In the genomic region with DNA sequence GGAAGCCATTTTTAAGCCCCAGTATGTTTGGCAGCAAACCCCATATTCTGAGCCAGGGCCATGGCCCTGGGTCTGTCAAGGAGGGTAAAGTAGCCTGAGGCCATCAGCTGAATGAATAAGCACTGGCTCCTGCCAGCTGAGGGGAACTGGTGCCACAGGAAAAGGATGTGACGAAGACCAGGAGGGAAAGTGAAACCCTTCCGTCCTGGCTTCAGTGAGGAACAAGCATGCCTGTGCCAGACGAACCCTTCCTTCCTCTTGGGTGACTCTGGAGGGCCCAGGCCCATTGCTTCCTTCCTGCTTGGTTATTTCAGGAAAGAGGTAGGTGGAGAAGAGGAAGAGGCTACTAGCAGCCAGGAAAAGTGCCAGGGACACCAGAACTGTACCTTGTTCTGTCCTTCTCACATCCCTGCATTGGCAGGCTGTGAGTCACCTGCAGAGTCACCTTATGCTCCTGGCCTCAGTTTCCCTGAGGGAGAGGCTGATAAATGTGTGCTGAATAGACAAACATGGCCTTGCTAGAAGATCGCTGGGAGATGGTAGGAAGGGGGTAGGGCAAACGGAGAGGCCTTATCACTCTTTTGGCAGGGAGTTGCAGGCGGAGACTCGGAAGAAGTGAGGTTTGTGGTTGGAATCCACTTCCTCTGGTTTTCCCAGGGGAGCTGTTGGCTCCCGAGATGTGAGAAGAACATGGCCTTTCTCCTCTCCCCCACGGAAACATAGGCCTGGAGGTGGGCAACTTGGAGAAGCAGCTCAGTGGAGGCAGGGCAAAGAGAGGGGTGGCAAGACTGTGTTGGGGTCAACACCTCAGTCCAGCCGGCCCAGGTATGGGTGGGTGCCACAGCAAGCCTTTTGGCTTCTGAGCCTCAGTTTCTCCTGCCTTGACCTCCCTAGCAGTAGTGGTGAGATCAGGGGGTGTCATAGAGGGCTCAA, we compare ENCODE assay signal across 8 cellular contexts. TPM values are rescaled to one million over a fixed set of nuclear protein-coding genes. Genes with fewer than 3 reads are reported as not detected.
DNase-seq lines count a peak whose midpoint lies in the region; ATAC-seq and TF ChIP-seq lines count a peak whose summit lies in the region.

No MANE protein-coding gene starts in this region.

- POLR2A ChIA-PET in activated CD4-positive, alpha-beta T cell treated with anti-CD3 and anti-CD28 coated beads for 36 hours (lab: Charles Lee) = interaction anchor here (0.6 to 2.4 kb wide), 6 partner anchors 9 to 49 kb away, joined by 3 to 10 read pairs (median 6); a partner anchor contains a TSS

- peaks cover 72% of the 10 kb centered on the region for H3K36me3 Mint-ChIP-seq in activated CD4-positive, alpha-beta T cell treated with anti-CD3 and anti-CD28 coated beads for 36 hours (ENCODE audit: low read depth)

- peak overlapping the region; percentile 75 for H3K27ac ChIP-seq in mesodermal cell (ENCODE audit: low read depth, low read length, severe bottlenecking)

- H3K36me3 ChIP-seq in BE2C (peaks cover 3% of the 10 kb centered on the region; the same call in 1 of the 2 replicates), mesodermal cell (ENCODE audit: control insufficient read depth, insufficient read depth, low read length) (peaks cover 36% of the 10 kb centered on the region)

- DNase-seq in BE2C = peak; percentile 55
- DNase-seq in LNCaP clone FGC (ENCODE audit: low read depth) = peak; percentile 21
- DNase-seq in activated CD4-positive, alpha-beta T cell treated with anti-CD3 and anti-CD28 coated beads for 36 hours = peak; percentile 81
- peak; percentile 90 for DNase-seq in choroid plexus epithelial cell (ENCODE audit: low read depth)
- peak; percentile 34 for DNase-seq in stimulated activated CD8-positive, alpha-beta memory T cell treated with anti-CD3 and anti-CD28 coated beads, Interleukin-2, amount 100 ng/mL, for 1 hour (ENCODE audit: low read depth in 2 of 2)
- DNase-seq in NCI-H2227 treated with DMSO at 0.1 percent for 48 hours (lab: John Stamatoyannopoulos, UW) = no peak

- peak; percentile 50 for ATAC-seq in GM19468 (IDR thresholded peaks at IDR 0.05; ENCODE audit: extremely low read depth, unreplicated experiment)
- peak; percentile 72 for ATAC-seq in activated CD4-positive, alpha-beta T cell treated with anti-CD3 and anti-CD28 coated beads for 36 hours

- H3K9me3 Mint-ChIP-seq in activated CD4-positive, alpha-beta T cell treated with anti-CD3 and anti-CD28 coated beads for 36 hours (ENCODE audit: low read depth) = no peaks in the 10 kb centered on the region

- peaks cover 79% of the 10 kb centered on the region for H3K4me1 Mint-ChIP-seq in activated CD4-positive, alpha-beta T cell treated with anti-CD3 and anti-CD28 coated beads for 36 hours

- no peaks in the 10 kb centered on the region for H3K27me3 ChIP-seq in BE2C

- intact Hi-C loops in activated CD4-positive, alpha-beta T cell treated with anti-CD3 and anti-CD28 coated beads for 36 hours (cut with DNase I, micrococcal nuclease) = loop anchor here (1.0 to 2.0 kb wide), 5 partner anchors 24 to 64 kb away; a partner anchor contains a TSS

- H3K4me3 Mint-ChIP-seq in activated CD4-positive, alpha-beta T cell treated with anti-CD3 and anti-CD28 coated beads for 36 hours = peak overlapping the region; percentile 91

- H3K27me3 Mint-ChIP-seq in activated CD4-positive, alpha-beta T cell treated with anti-CD3 and anti-CD28 coated beads for 36 hours = no peaks in the 10 kb centered on the region

- no peak overlapping the region for H3K4me3 ChIP-seq in BE2C (ENCODE audit: low read depth, low read length)
- H3K4me3 ChIP-seq in LNCaP clone FGC (ENCODE audit: low read depth, low read length) = no peak overlapping the region
- peak overlapping the region; percentile 4 for H3K4me3 ChIP-seq in choroid plexus epithelial cell (ENCODE audit: low read depth, low read length)
- H3K4me3 ChIP-seq in mesodermal cell (ENCODE audit: extremely low read depth, insufficient read depth, low read length, poor library complexity, severe bottlenecking) = no peak overlapping the region

- H3K9me3 ChIP-seq in BE2C (no peaks in the 10 kb centered on the region), mesodermal cell (ENCODE audit: control insufficient read depth, low read length) (no peaks in the 10 kb centered on the region)

- peaks cover 17% of the 10 kb centered on the region for H3K4me1 ChIP-seq in BE2C
- H3K4me1 ChIP-seq in mesodermal cell (ENCODE audit: control insufficient read depth, insufficient read depth, low read length, poor library complexity, severe bottlenecking) = peaks cover 72% of the 10 kb centered on the region

- H3K27ac Mint-ChIP-seq in activated CD4-positive, alpha-beta T cell treated with anti-CD3 and anti-CD28 coated beads for 36 hours = peak overlapping the region; percentile 100

- WGBS in mesodermal cell (ENCODE audit: insufficient coverage in 2 of 2), 2 experiments = 70 to 77% methylated on average over 6 to 8 of the region's 10 CpGs

- TF ChIP-seq CTCF in BE2C (IDR thresholded peaks at IDR 0.05; ENCODE audit: low read depth, low read length) = no peak
- TF ChIP-seq CTCF in LNCaP clone FGC (IDR thresholded peaks at IDR 0.05; ENCODE audit: control insufficient read depth, extremely low read depth, insufficient read depth) = no peak
- no peak for TF ChIP-seq CTCF in choroid plexus epithelial cell (conservative IDR thresholded peaks at IDR 0.05; ENCODE audit: low read depth, low read length)

- CTCF ChIA-PET in activated CD4-positive, alpha-beta T cell treated with anti-CD3 and anti-CD28 coated beads for 36 hours (lab: Charles Lee) = interaction anchor here (0.6 to 6.0 kb wide), 11 partner anchors 9 to 114 kb away, joined by 3 to 56 read pairs (median 4); a partner anchor contains a TSS

RNA-seq across cellular contexts. Expression of a gene that starts 37.4 kb away (rescaled TPM):
- polyA plus RNA-seq in BE2C (2012; ENCODE audit: insufficient read depth, insufficient read length, low read depth) = 4.2 TPM
- total RNA-seq in activated CD4-positive, alpha-beta T cell treated with anti-CD3 and anti-CD28 coated beads for 36 hours = not detected
- polyA plus RNA-seq in mesodermal cell (2013, experiment 1 of 2) = not detected
- not detected for polyA plus RNA-seq in mesodermal cell (2013, experiment 2 of 2)

RNA-seq across cellular contexts. Expression of a gene that starts 47.5 kb away (rescaled TPM):
- polyA plus RNA-seq in BE2C (2012; ENCODE audit: insufficient read depth, insufficient read length, low read depth) = 101 TPM
- 100 to 1,000 TPM; 107 to 121 TPM for total RNA-seq in activated CD4-positive, alpha-beta T cell treated with anti-CD3 and anti-CD28 coated beads for 36 hours
- polyA plus RNA-seq in mesodermal cell (2013, experiment 1 of 2) = 39.7 TPM
- polyA plus RNA-seq in mesodermal cell (2013, experiment 2 of 2) = 34.7 TPM
